ENCODE assay signal across 10 cellular contexts in genomic region chr3:129974451-129975331, GRCh38. TPM values are rescaled to one million over a fixed set of nuclear protein-coding genes. Genes with fewer than 3 reads are reported as not detected.
A peak's percentile ranks its signal among the peaks of the same experiment; 100 is the strongest.
DNase-seq lines count a peak whose midpoint lies in the region; ATAC-seq and TF ChIP-seq lines count a peak whose summit lies in the region.
"Had no signal": no experiment of that assay in that cellular context is flagged by ENCODE, and none has a peak within 500 bp of the region (broad histone marks: within the 10 kb centered on the region; RNA-seq: fewer than 3 reads in every experiment).

TRH (plus strand) TSS chr3:129974720; CDS start chr3:129975817, 1,097 bp downstream.

- no peak within 1 kb of the TSS for H3K27ac ChIP-seq in naive thymus-derived CD4-positive, alpha-beta T cell (ENCODE audit: low read depth, low read length)
- H3K27ac ChIP-seq in vagina (no peak within 1 kb of the TSS), uterus (no peak within 1 kb of the TSS), tibial nerve (no peak within 1 kb of the TSS)
- H3K27ac ChIP-seq: SJSA1 had no signal

- H3K36me3 ChIP-seq in naive thymus-derived CD4-positive, alpha-beta T cell (ENCODE audit: control insufficient read depth in 2 of 3, insufficient read depth in 3 of 3, low read length in 3 of 3) = no peaks in the 10 kb centered on the region
- H3K36me3 ChIP-seq in vagina = no peaks in the 10 kb centered on the region
- H3K36me3 ChIP-seq in uterus = no peaks in the 10 kb centered on the region
- H3K36me3 ChIP-seq in tibial nerve = no peaks in the 10 kb centered on the region
- H3K36me3 ChIP-seq: SJSA1 had no signal

- POLR2A ChIA-PET in naive thymus-derived CD4-positive, alpha-beta T cell (lab: Charles Lee) = interaction anchor here (0.7 kb wide), 1 partner anchor 509 kb away, joined by 3 read pairs; no protein-coding TSS in a partner anchor

- H3K9me3 ChIP-seq in naive thymus-derived CD4-positive, alpha-beta T cell (ENCODE audit: control insufficient read depth in 2 of 3, low read length in 3 of 3) = no peaks in the 10 kb centered on the region
- H3K9me3 ChIP-seq in vagina = no peaks in the 10 kb centered on the region
- H3K9me3 ChIP-seq in uterus = no peaks in the 10 kb centered on the region
- H3K9me3 ChIP-seq in tibial nerve = no peaks in the 10 kb centered on the region
- H3K9me3 ChIP-seq: SJSA1 had no signal

- peaks cover 4 to 8% of the 10 kb centered on the region in 2 donors for H3K4me1 ChIP-seq in naive thymus-derived CD4-positive, alpha-beta T cell (ENCODE audit: control insufficient read depth in 2 of 2, insufficient read depth in 2 of 2, low read length in 2 of 2)
- H3K4me1 ChIP-seq in vagina = peaks cover 19% of the 10 kb centered on the region
- peaks cover 0 to 13% of the 10 kb centered on the region in 2 donors for H3K4me1 ChIP-seq in uterus
- peaks cover 0 to 20% (median 16%) of the 10 kb centered on the region in 4 donors for H3K4me1 ChIP-seq in tibial nerve
- H3K4me1 ChIP-seq: SJSA1 had no signal

- H3K27me3 Mint-ChIP-seq in naive thymus-derived CD4-positive, alpha-beta T cell = peaks cover 44 to 69% (median 65%) of the 10 kb centered on the region in 5 donors

- no peaks in the 10 kb centered on the region for H3K9me3 Mint-ChIP-seq in naive thymus-derived CD4-positive, alpha-beta T cell

- H3K27me3 ChIP-seq in naive thymus-derived CD4-positive, alpha-beta T cell (ENCODE audit: control insufficient read depth in 2 of 2, insufficient read depth in 2 of 2, low read length in 2 of 2) = peaks cover 0 to 7% of the 10 kb centered on the region in 2 donors
- H3K27me3 ChIP-seq in vagina = no peaks in the 10 kb centered on the region
- H3K27me3 ChIP-seq in uterus = peaks cover 18 to 23% of the 10 kb centered on the region in 2 donors
- peaks cover 0 to 65% of the 10 kb centered on the region in 2 donors for H3K27me3 ChIP-seq in tibial nerve

- H3K4me1 Mint-ChIP-seq in naive thymus-derived CD4-positive, alpha-beta T cell = peaks cover 0 to 13% (median 9%) of the 10 kb centered on the region in 7 donors

- peaks cover 0 to 1% (median 0%) of the 10 kb centered on the region in 5 donors for H3K36me3 Mint-ChIP-seq in naive thymus-derived CD4-positive, alpha-beta T cell

- H3K4me3 Mint-ChIP-seq in naive thymus-derived CD4-positive, alpha-beta T cell = peak within 1 kb of the TSS; percentile 68 to 86 (median 82)

- TF ChIP-seq CTCF in choroid plexus epithelial cell (conservative IDR thresholded peaks at IDR 0.05; ENCODE audit: low read depth, low read length) (no peak), vagina (IDR thresholded peaks at IDR 0.05) (no peak), uterus (IDR thresholded peaks at IDR 0.05) (no peak), tibial nerve (IDR thresholded peaks at IDR 0.05) (no peak)

- H3K27ac Mint-ChIP-seq in naive thymus-derived CD4-positive, alpha-beta T cell = no peak within 1 kb of the TSS

- intact Hi-C loops in naive thymus-derived CD4-positive, alpha-beta T cell (cut with micrococcal nuclease) = no loop called here
- intact Hi-C loops in vagina (cut with DNase I) = no loop called here
- intact Hi-C loops in uterus (cut with DNase I; ENCODE audit: low total_unique reads) = no loop called here

- CTCF ChIA-PET in naive thymus-derived CD4-positive, alpha-beta T cell (lab: Charles Lee) = interaction anchor here (0.6 kb wide), 1 partner anchor 34 kb away, joined by 3 read pairs; no protein-coding TSS in a partner anchor

- DNase-seq in stimulated activated CD4-positive, alpha-beta T cell treated with anti-CD3 and anti-CD28 coated beads, Interleukin-12 subunit alpha, Interleukin-12 subunit beta, amount 100 ng/mL, for 4 hours = peak; percentile 10
- DNase-seq in stimulated activated CD4-positive, alpha-beta T cell treated with anti-CD3 and anti-CD28 coated beads, Interleukin-4, amount 100 ng/mL, for 1 hour = no peak
- DNase-seq in choroid plexus epithelial cell (ENCODE audit: low read depth) = peak; percentile 4
- peak in 1 of 9 donors; percentile 15 for DNase-seq in naive thymus-derived CD4-positive, alpha-beta T cell
- DNase-seq in vagina (ENCODE audit: extremely low spot score in 2 of 2) = no peak
- DNase-seq in uterus = no peak
- DNase-seq in pons (ENCODE audit: low spot score) = no peak
- DNase-seq in tibial nerve (ENCODE audit: low spot score in 2 of 2) = no peak
- DNase-seq: NCI-H146 had no signal

- H3K4me3 ChIP-seq in choroid plexus epithelial cell (ENCODE audit: low read depth, low read length) = no peak within 1 kb of the TSS
- peak within 1 kb of the TSS; percentile 44 for H3K4me3 ChIP-seq in naive thymus-derived CD4-positive, alpha-beta T cell (ENCODE audit: low read length)
- peak within 1 kb of the TSS; percentile 20 to 31 for H3K4me3 ChIP-seq in vagina
- H3K4me3 ChIP-seq in uterus = no peak within 1 kb of the TSS
- peak within 1 kb of the TSS in 2 of 4 donors; percentile 9 to 26 for H3K4me3 ChIP-seq in tibial nerve
- H3K4me3 ChIP-seq: SJSA1 had no signal

- WGBS in tibial nerve, 2 donors = 3% methylated on average over 48 to 50 of the region's 80 CpGs

- TF ChIP-seq POLR2A in vagina (IDR thresholded peaks at IDR 0.05) (no peak), uterus (IDR thresholded peaks at IDR 0.05) (no peak), tibial nerve (IDR thresholded peaks at IDR 0.05) (no peak)

- TF ChIP-seq EP300 in tibial nerve (IDR thresholded peaks at IDR 0.05) = no peak

- ATAC-seq in naive thymus-derived CD4-positive, alpha-beta T cell = peak; percentile 29

RNA-seq across cellular contexts. Expression of gene TRH, which starts in this region (rescaled TPM):
- not detected for total RNA-seq in naive thymus-derived CD4-positive, alpha-beta T cell
- not detected for polyA plus RNA-seq in naive thymus-derived CD4-positive, alpha-beta T cell
- 1.2 TPM for total RNA-seq in vagina
- under 1 TPM in 1 of 4 donors, not detected in 3; 0.37 TPM for total RNA-seq in uterus
- total RNA-seq in tibial nerve = not detected
- total RNA-seq: SJSA1 had no signal

Comparison
In these comparisons a context has a peak if more than half of its experiments do, and no peak if none do; other contexts are left out.
1. DNase-seq: peak in stimulated activated CD4-positive, alpha-beta T cell treated with anti-CD3 and anti-CD28 coated beads, Interleukin-12 subunit alpha, Interleukin-12 subunit beta, amount 100 ng/mL, for 4 hours (single experiment) and choroid plexus epithelial cell (single experiment); none in stimulated activated CD4-positive, alpha-beta T cell treated with anti-CD3 and anti-CD28 coated beads, Interleukin-4, amount 100 ng/mL, for 1 hour (single experiment), vagina (0 of 2), uterus (0 of 2), pons (single experiment) and tibial nerve (0 of 2).
2. Peak in ATAC-seq and H3K4me3 ChIP-seq in naive thymus-derived CD4-positive, alpha-beta T cell; RNA of the gene not detected or under 1 TPM.
3. H3K4me3 ChIP-seq: peak in vagina (2 of 2); none in choroid plexus epithelial cell (single experiment) and uterus (0 of 2).